In genomic region chr1:19427087-19427781, GRCh38 we compare ENCODE assay signal across 11 cellular contexts. TPM values are rescaled to one million over a fixed set of nuclear protein-coding genes. Genes with fewer than 3 reads are reported as not detected.
DNase-seq lines count a peak whose midpoint lies in the region; ATAC-seq, FAIRE-seq and TF ChIP-seq lines count a peak whose summit lies in the region.
"Had no signal": no experiment of that assay in that cellular context is flagged by ENCODE, and none has a peak within 500 bp of the region (broad histone marks: within the 10 kb centered on the region; RNA-seq: fewer than 3 reads in every experiment).

No MANE protein-coding gene starts in this region.

- POLR2A ChIA-PET in activated CD8-positive, alpha-beta T cell treated with anti-CD3 and anti-CD28 coated beads, Interleukin-2, amount 10 ng/mL, durations not matched to agents 7 days and 5 days (lab: Charles Lee) = no interaction called here

- H3K27me3 ChIP-seq in HAP-1 (ENCODE audit: low read depth) (no peaks in the 10 kb centered on the region), ascending aorta (no peaks in the 10 kb centered on the region), right lobe of liver (no peaks in the 10 kb centered on the region), stomach smooth muscle (ENCODE audit: control insufficient read depth in 1 of 2, insufficient read depth in 2 of 2, low read length in 2 of 2) (no peaks in the 10 kb centered on the region)

- TF ChIP-seq POLR2A in right lobe of liver (IDR thresholded peaks at IDR 0.05) (no peak), GM12891 (IDR thresholded peaks at IDR 0.05; ENCODE audit: low read depth, low read length) (no peak)

- H3K27me3 Mint-ChIP-seq in activated CD8-positive, alpha-beta T cell treated with anti-CD3 and anti-CD28 coated beads, Interleukin-2, amount 10 ng/mL, durations not matched to agents 7 days and 5 days (ENCODE audit: low read depth) = no peaks in the 10 kb centered on the region

- H3K36me3 ChIP-seq in HAP-1 (replicated peaks) (no peaks in the 10 kb centered on the region; the same call in 1 of the 2 replicates), ascending aorta (no peaks in the 10 kb centered on the region), right lobe of liver (no peaks in the 10 kb centered on the region), stomach smooth muscle (ENCODE audit: control insufficient read depth in 2 of 2, insufficient read depth in 2 of 2, low read length in 2 of 2) (no peaks in the 10 kb centered on the region)

- H3K4me3 ChIP-seq in HAP-1 (no peak overlapping the region), ascending aorta (no peak overlapping the region), right lobe of liver (no peak overlapping the region), stomach smooth muscle (ENCODE audit: low read length in 2 of 2) (peak overlapping the region in 1 of 2 donors; percentile 54)

- CTCF ChIA-PET in activated CD8-positive, alpha-beta T cell treated with anti-CD3 and anti-CD28 coated beads, Interleukin-2, amount 10 ng/mL, durations not matched to agents 7 days and 5 days (lab: Charles Lee) = no interaction called here

- DNase-seq in HAP-1 (ENCODE audit: low spot score in 2 of 2) = peak; percentile 12 to 27
- no peak for DNase-seq in ascending aorta (ENCODE audit: low spot score in 2 of 2)
- no peak for DNase-seq in right lobe of liver
- DNase-seq in GM12891 (ENCODE audit: insufficient read length, low spot score) = no peak
- DNase-seq in stimulated activated CD4-positive, alpha-beta T cell treated with anti-CD3 and anti-CD28 coated beads, Interleukin-15, amount 100 ng/mL, for 24 hours = no peak
- no peak for DNase-seq in activated CD8-positive, alpha-beta T cell treated with anti-CD3 and anti-CD28 coated beads, Interleukin-2, amount 10 ng/mL, durations not matched to agents 7 days and 5 days
- DNase-seq: activated CD4-positive, alpha-beta T cell treated with anti-CD3 and anti-CD28 coated beads, Interleukin-2, amount 50 U/mL, for 1 hour; GF-D8; hypothalamus had no signal

- no peak for FAIRE-seq in GM12891 (lab: Jason Lieb, UNC)

- peaks cover 20% of the 10 kb centered on the region for H3K36me3 Mint-ChIP-seq in activated CD8-positive, alpha-beta T cell treated with anti-CD3 and anti-CD28 coated beads, Interleukin-2, amount 10 ng/mL, durations not matched to agents 7 days and 5 days (ENCODE audit: low read depth)

- H3K4me1 Mint-ChIP-seq in activated CD8-positive, alpha-beta T cell treated with anti-CD3 and anti-CD28 coated beads, Interleukin-2, amount 10 ng/mL, durations not matched to agents 7 days and 5 days (ENCODE audit: low read depth) = peaks cover 43% of the 10 kb centered on the region

- H3K9ac ChIP-seq in stomach smooth muscle (ENCODE audit: low read length in 2 of 2) = peak overlapping the region; percentile 47 to 66

- H3K27ac ChIP-seq in ascending aorta (peak overlapping the region; percentile 80), right lobe of liver (peak overlapping the region in 2 of 3 donors; percentile 64 to 70), stomach smooth muscle (ENCODE audit: low read length) (peak overlapping the region; percentile 96)

- no peak overlapping the region for H3K27ac Mint-ChIP-seq in activated CD8-positive, alpha-beta T cell treated with anti-CD3 and anti-CD28 coated beads, Interleukin-2, amount 10 ng/mL, durations not matched to agents 7 days and 5 days

- no peak for TF ChIP-seq CTCF in ascending aorta (IDR thresholded peaks at IDR 0.05)
- TF ChIP-seq CTCF in right lobe of liver (IDR thresholded peaks at IDR 0.05) = no peak

- H3K9me3 Mint-ChIP-seq in activated CD8-positive, alpha-beta T cell treated with anti-CD3 and anti-CD28 coated beads, Interleukin-2, amount 10 ng/mL, durations not matched to agents 7 days and 5 days (ENCODE audit: insufficient read depth) = no peaks in the 10 kb centered on the region

- intact Hi-C loops in ascending aorta (cut with DNase I) (no loop called here), right lobe of liver (cut with DNase I) (no loop called here)

- whole genome bisulfite sequencing in right lobe of liver (ENCODE audit: insufficient coverage, low coverage, low lambda C conversion rate, missing lambda C conversion rate) = 74% methylated on average over 10 of the region's 14 CpGs

- H3K9me3 ChIP-seq in HAP-1 = no peaks in the 10 kb centered on the region
- H3K9me3 ChIP-seq in ascending aorta = no peaks in the 10 kb centered on the region
- H3K9me3 ChIP-seq in right lobe of liver = no peaks in the 10 kb centered on the region
- no peaks in the 10 kb centered on the region for H3K9me3 ChIP-seq in stomach smooth muscle (ENCODE audit: control insufficient read depth in 2 of 2, low read length in 2 of 2)

- H3K4me1 ChIP-seq in HAP-1 = peaks cover 9% of the 10 kb centered on the region
- peaks cover 43 to 81% of the 10 kb centered on the region in 2 donors for H3K4me1 ChIP-seq in ascending aorta
- peaks cover 3 to 56% (median 23%) of the 10 kb centered on the region in 4 donors for H3K4me1 ChIP-seq in right lobe of liver
- peaks cover 78% of the 10 kb centered on the region for H3K4me1 ChIP-seq in stomach smooth muscle (ENCODE audit: control insufficient read depth, insufficient read depth, low read length)

- no peak overlapping the region for H3K4me3 Mint-ChIP-seq in activated CD8-positive, alpha-beta T cell treated with anti-CD3 and anti-CD28 coated beads, Interleukin-2, amount 10 ng/mL, durations not matched to agents 7 days and 5 days

- in situ Hi-C loops in HAP-1 (cut with MboI; ENCODE audit: low sequenced_read_pairs) = no loop called here

- no peak for ATAC-seq in right lobe of liver
- no peak for ATAC-seq in HG03439 (IDR thresholded peaks at IDR 0.05; ENCODE audit: unreplicated experiment)
- ATAC-seq in activated CD8-positive, alpha-beta T cell treated with anti-CD3 and anti-CD28 coated beads, Interleukin-2, amount 10 ng/mL, durations not matched to agents 7 days and 5 days = no peak

TF ChIP-seq in GM12891, 5 proteins besides CTCF, POLR2A, EP300 and RAD21:
- TF ChIP-seq SPI1 (IDR thresholded peaks at IDR 0.05; ENCODE audit: low read depth, low read length) = no peak
- no peak for TF ChIP-seq POU2F2 (IDR thresholded peaks at IDR 0.05; ENCODE audit: low read depth, low read length)

RNA-seq across cellular contexts. Expression of gene CAPZB, which starts 58.1 kb away (rescaled TPM):
- total RNA-seq in ascending aorta (102 TPM), right lobe of liver (100 to 1,000 TPM in 1 of 6 experiments, 10 to 100 TPM in 5; 53.5 to 117 (median 88.0) TPM)
- 305 TPM for polyA plus RNA-seq in GM12891 (2012; ENCODE audit: low read depth, missing spikeins)
- total RNA-seq in activated CD8-positive, alpha-beta T cell treated with anti-CD3 and anti-CD28 coated beads, Interleukin-2, amount 10 ng/mL, durations not matched to agents 7 days and 5 days = 100 to 1,000 TPM; 492 to 518 TPM

Comparison
In these comparisons a context has a peak if more than half of its experiments do, and no peak if none do; other contexts are left out.
1. DNase-seq: peak in HAP-1 (2 of 2); none in ascending aorta (0 of 2), right lobe of liver (0 of 3), GM12891 (single experiment), stimulated activated CD4-positive, alpha-beta T cell treated with anti-CD3 and anti-CD28 coated beads, Interleukin-15, amount 100 ng/mL, for 24 hours (single experiment) and activated CD8-positive, alpha-beta T cell treated with anti-CD3 and anti-CD28 coated beads, Interleukin-2, amount 10 ng/mL, durations not matched to agents 7 days and 5 days (single experiment).
2. Peak in every context shown above with its lines, with median percentiles within 50 percentile points of each other: H3K27ac ChIP-seq.